In genomic region chr4:38292529-38292928, GRCh38 we compare ENCODE assay signal across 23 cellular contexts.
DNase-seq lines count a peak whose midpoint lies in the region; ATAC-seq and TF ChIP-seq lines count a peak whose summit lies in the region.
"Had no signal": no experiment of that assay in that cellular context is flagged by ENCODE, and none has a peak within 500 bp of the region (broad histone marks: within the 10 kb centered on the region; RNA-seq: fewer than 3 reads in every experiment).

No MANE protein-coding gene starts in this region.

- H3K27ac ChIP-seq in prostate gland, result no peak overlapping the region
- H3K27ac ChIP-seq: C4-2B, HL-60, RWPE1 had no signal

- no peaks in the 10 kb centered on the region for H3K4me1 Mint-ChIP-seq in mesothelial cell of epicardium

- peaks cover 39% of the 10 kb centered on the region for H3K9me3 Mint-ChIP-seq in mesothelial cell of epicardium

- no peaks in the 10 kb centered on the region for H3K4me1 ChIP-seq in prostate gland (replicated peaks)
- H3K4me1 ChIP-seq: Caco-2 had no signal

- TF ChIP-seq POLR2A in prostate gland (IDR thresholded peaks at IDR 0.05), result no peak

- H3K36me3 Mint-ChIP-seq in mesothelial cell of epicardium, result peaks cover 4% of the 10 kb centered on the region

- intact Hi-C loops in left colon (cut with DNase I, micrococcal nuclease) (no loop called here), prostate gland (cut with DNase I) (no loop called here)

- no peak overlapping the region for H3K27ac Mint-ChIP-seq in mesothelial cell of epicardium
- H3K27ac Mint-ChIP-seq: CD8-positive, alpha-beta T cell had no signal

- no peak overlapping the region for H3K4me3 Mint-ChIP-seq in mesothelial cell of epicardium
- H3K4me3 Mint-ChIP-seq: CD8-positive, alpha-beta T cell had no signal

- TF ChIP-seq CTCF in prostate gland (IDR thresholded peaks at IDR 0.05) (no peak), mesothelial cell of epicardium (IDR thresholded peaks at IDR 0.05; ENCODE audit: unreplicated experiment) (no peak)

- H3K27me3 ChIP-seq in prostate gland (replicated peaks; ENCODE audit: insufficient read depth), result no peaks in the 10 kb centered on the region

- no peak overlapping the region for H3K4me3 ChIP-seq in prostate gland
- H3K4me3 ChIP-seq: K562 had no signal

- ATAC-seq in left colon, result peak; percentile 27
- ATAC-seq: CD8-positive, alpha-beta T cell; HCT116; K562 had no signal

- DNase-seq in EH (ENCODE audit: low read depth) (peak; percentile 8), RPMI7951 (ENCODE audit: low read depth) (peak; percentile 47), left colon (no peak), renal cortical epithelial cell (ENCODE audit: low read depth) (peak; percentile 10), prostate gland (ENCODE audit: low spot score) (no peak), mesothelial cell of epicardium (ENCODE audit: low spot score in 2 of 2, unreplicated experiment in 2 of 2) (no peak), DMS153 (lab: John Stamatoyannopoulos, UW) (no peak)
- DNase-seq: Caco-2; CD8-positive, alpha-beta T cell; DND-41; Kasumi-1; NCI-H1105 treated with DMSO at 0.1 percent for 48 hours; NCI-H146; NCI-H1930; NCI-H2107; NCI-H446 treated with DMSO at 0.1 percent for 48 hours; NCI-H526; SHP77 had no signal

- H3K36me3 ChIP-seq in prostate gland, result no peaks in the 10 kb centered on the region

- H3K27me3 Mint-ChIP-seq in mesothelial cell of epicardium (ENCODE audit: low read depth), result no peaks in the 10 kb centered on the region

- H3K9me3 ChIP-seq in prostate gland, result no peaks in the 10 kb centered on the region
- H3K9me3 ChIP-seq: Caco-2 had no signal

- 82% methylated on average over 1 of the region's 1 CpG for WGBS in prostate gland

Comparison
In these comparisons a context has a peak if more than half of its experiments do, and no peak if none do; other contexts are left out.
1. DNase-seq: peak in EH (single experiment), RPMI7951 (single experiment) and renal cortical epithelial cell (single experiment); none in left colon (0 of 2), prostate gland (single experiment), mesothelial cell of epicardium (0 of 2) and DMS153 (single experiment).